In the genomic region with DNA sequence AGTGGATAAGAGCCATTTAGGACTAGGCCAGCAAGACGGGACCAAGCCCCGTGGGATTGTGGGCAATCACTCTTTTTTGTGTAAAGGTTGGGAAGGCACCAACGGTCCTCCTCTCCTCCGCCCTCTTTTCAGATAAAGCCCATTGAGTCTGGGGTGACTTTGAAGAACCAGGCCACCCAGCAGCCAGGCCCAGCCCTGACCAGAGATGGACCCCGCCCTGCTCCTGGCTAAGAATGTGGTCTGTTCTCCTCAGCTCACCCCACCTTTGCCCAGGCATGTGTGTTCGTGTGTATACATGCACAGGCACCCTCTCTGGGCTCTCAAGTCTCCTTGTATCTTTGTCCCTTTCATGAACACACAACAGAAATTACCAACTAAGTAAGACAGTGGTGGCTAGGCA, we compare ENCODE assay signal across 7 cellular contexts. TPM values are rescaled to one million over a fixed set of nuclear protein-coding genes. Genes with fewer than 3 reads are reported as not detected.
DNase-seq lines count a peak whose midpoint lies in the region; TF ChIP-seq lines count a peak whose summit lies in the region.
"Had no signal": no experiment of that assay in that cellular context is flagged by ENCODE, and none has a peak within 500 bp of the region (broad histone marks: within the 10 kb centered on the region; RNA-seq: fewer than 3 reads in every experiment).

No MANE protein-coding gene starts in this region.

- H3K27ac ChIP-seq in HUES48 (ENCODE audit: low read depth, low read length) (peak overlapping the region; percentile 78), esophagus (ENCODE audit: low read depth in 2 of 2, low read length in 1 of 2) (peak overlapping the region; percentile 83 to 98), prostate gland (peak overlapping the region; percentile 42 to 94)

- no peak for TF ChIP-seq CTCF in prostate gland (IDR thresholded peaks at IDR 0.05)

- DNase-seq in prostate gland (ENCODE audit: low spot score) (no peak), SKM-1 treated with dmso at 0.1 percent for 144 hours (lab: John Stamatoyannopoulos, UW; ENCODE audit: unreplicated experiment) (no peak), NCI-H2171 (lab: John Stamatoyannopoulos, UW) (no peak), RKO (ENCODE audit: low spot score) (no peak)
- DNase-seq: CD4-positive, alpha-beta memory T cell had no signal

- H3K9me3 ChIP-seq in HUES48 (ENCODE audit: control insufficient read depth, insufficient read depth, low read length) (no peaks in the 10 kb centered on the region), esophagus (ENCODE audit: control insufficient read depth in 2 of 2, insufficient read depth in 1 of 2, low read depth in 1 of 2, low read length in 1 of 2) (no peaks in the 10 kb centered on the region), prostate gland (no peaks in the 10 kb centered on the region)

- 60 to 61% methylated on average over 6 of the region's 6 CpGs for WGBS in esophagus, 2 donors
- WGBS in prostate gland, result 62% methylated on average over 6 of the region's 6 CpGs

- intact Hi-C loops in prostate gland (cut with DNase I), result no loop called here

- no peaks in the 10 kb centered on the region for H3K27me3 ChIP-seq in HUES48 (ENCODE audit: control insufficient read depth, insufficient read depth, low read length)
- no peaks in the 10 kb centered on the region for H3K27me3 ChIP-seq in esophagus (ENCODE audit: control insufficient read depth in 1 of 2, insufficient read depth in 2 of 2, low read length in 2 of 2)
- H3K27me3 ChIP-seq in prostate gland (replicated peaks; ENCODE audit: insufficient read depth), result no peaks in the 10 kb centered on the region

- 0 out of 2 replicates have a peak, but pooled peaks cover 3% of the 10 kb centered on the region for H3K36me3 ChIP-seq in HUES48 (ENCODE audit: control insufficient read depth, insufficient read depth, low read length)
- peaks cover 8 to 17% of the 10 kb centered on the region in 2 donors for H3K36me3 ChIP-seq in esophagus (ENCODE audit: control insufficient read depth in 2 of 2, insufficient read depth in 2 of 2, low read length in 1 of 2)
- H3K36me3 ChIP-seq in prostate gland, result no peaks in the 10 kb centered on the region

- H3K4me3 ChIP-seq in HUES48 (ENCODE audit: low read depth, low read length), result no peak overlapping the region
- H3K4me3 ChIP-seq in esophagus (ENCODE audit: low read depth in 1 of 2, low read length in 2 of 2), result no peak overlapping the region
- H3K4me3 ChIP-seq in prostate gland, result no peak overlapping the region

- H3K4me1 ChIP-seq in HUES48 (ENCODE audit: control insufficient read depth, insufficient read depth, low read length) (peaks cover 65% of the 10 kb centered on the region), esophagus (ENCODE audit: control insufficient read depth in 2 of 2, insufficient read depth in 2 of 2, low read length in 1 of 2) (peaks cover 17 to 54% of the 10 kb centered on the region in 2 donors), prostate gland (replicated peaks) (peaks cover 22% of the 10 kb centered on the region)

- TF ChIP-seq POLR2A in prostate gland (IDR thresholded peaks at IDR 0.05), result no peak

- no peak overlapping the region for H3K9ac ChIP-seq in HUES48 (ENCODE audit: low read depth, low read length)

RNA-seq across cellular contexts. Expression of a gene that starts 9.1 kb away (rescaled TPM):
- 10 to 100 TPM; 49.4 to 64.6 TPM for polyA plus RNA-seq in esophagus
- total RNA-seq in prostate gland, result 100 to 1,000 TPM; 123 to 266 TPM

RNA-seq across cellular contexts. Expression of a gene that starts 23.9 kb away (rescaled TPM):
- 10 to 100 TPM in 1 of 2 donors, 1 to 10 TPM in 1; 8.4 to 16.5 TPM for polyA plus RNA-seq in esophagus
- 10 to 100 TPM; 29.3 to 57.4 TPM for total RNA-seq in prostate gland

RNA-seq across cellular contexts. Expression of a gene that starts 31.0 kb away (rescaled TPM):
- under 1 TPM; 0.08 TPM for polyA plus RNA-seq in esophagus
- under 1 TPM in 1 of 2 donors, not detected in 1; 0.34 TPM for total RNA-seq in prostate gland
- total RNA-seq: CD4-positive, alpha-beta memory T cell had no signal
- polyA plus RNA-seq: CD4-positive, alpha-beta memory T cell had no signal

RNA-seq across cellular contexts. Expression of a gene that starts 32.4 kb away (rescaled TPM):
- under 1 TPM; 0.04 TPM for polyA plus RNA-seq in esophagus
- not detected for total RNA-seq in prostate gland
- total RNA-seq: CD4-positive, alpha-beta memory T cell had no signal
- polyA plus RNA-seq: CD4-positive, alpha-beta memory T cell had no signal

RNA-seq across cellular contexts. Expression of a gene that starts 39.0 kb away (rescaled TPM):
- polyA plus RNA-seq in esophagus, result under 1 TPM in 1 of 2 donors, not detected in 1; 0.13 TPM
- under 1 TPM in 1 of 2 donors, not detected in 1; 0.51 TPM for total RNA-seq in prostate gland
